Comparison of ENCODE assay signal across 1 cellular context in the genomic region with DNA sequence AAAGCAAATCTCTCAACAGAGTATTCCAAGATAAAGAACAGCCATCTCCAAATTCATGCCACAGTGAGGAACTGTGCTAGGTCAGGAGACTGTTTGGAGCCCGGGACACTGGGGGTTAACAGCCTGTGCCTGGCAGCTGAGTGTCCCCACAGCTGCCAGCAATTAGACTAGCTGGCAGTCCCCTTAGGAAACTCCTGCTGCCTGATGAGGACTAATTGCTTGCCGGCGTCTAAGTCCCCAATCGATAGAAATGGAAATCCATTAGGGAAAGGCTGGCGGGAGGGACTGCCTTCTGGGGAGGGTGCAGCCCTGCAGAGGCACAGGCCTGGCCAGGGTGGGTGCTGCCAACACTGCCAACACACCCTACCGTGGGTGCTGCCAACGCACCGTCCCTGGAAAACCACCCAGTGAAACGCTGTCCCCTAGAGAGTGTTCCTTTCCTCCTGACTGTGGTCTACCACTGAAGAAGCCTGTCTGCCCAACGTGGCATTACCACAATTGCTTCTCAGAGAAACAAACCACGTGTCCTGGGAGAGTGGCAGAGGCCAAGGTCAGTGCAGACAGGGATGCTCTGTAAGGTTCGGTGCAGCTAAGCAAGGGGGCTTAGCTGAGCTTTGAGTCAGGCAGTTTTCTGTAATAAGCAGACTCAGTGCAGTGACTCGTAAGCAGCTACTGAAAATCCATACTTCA.
TF ChIP-seq lines count a peak whose summit lies in the region.

No MANE protein-coding gene starts in this region.

TF ChIP-seq in HepG2, 621 proteins besides CTCF, POLR2A, EP300 and RAD21 (continued from another document and continues in another):
- TF ChIP-seq, protein P1, sequence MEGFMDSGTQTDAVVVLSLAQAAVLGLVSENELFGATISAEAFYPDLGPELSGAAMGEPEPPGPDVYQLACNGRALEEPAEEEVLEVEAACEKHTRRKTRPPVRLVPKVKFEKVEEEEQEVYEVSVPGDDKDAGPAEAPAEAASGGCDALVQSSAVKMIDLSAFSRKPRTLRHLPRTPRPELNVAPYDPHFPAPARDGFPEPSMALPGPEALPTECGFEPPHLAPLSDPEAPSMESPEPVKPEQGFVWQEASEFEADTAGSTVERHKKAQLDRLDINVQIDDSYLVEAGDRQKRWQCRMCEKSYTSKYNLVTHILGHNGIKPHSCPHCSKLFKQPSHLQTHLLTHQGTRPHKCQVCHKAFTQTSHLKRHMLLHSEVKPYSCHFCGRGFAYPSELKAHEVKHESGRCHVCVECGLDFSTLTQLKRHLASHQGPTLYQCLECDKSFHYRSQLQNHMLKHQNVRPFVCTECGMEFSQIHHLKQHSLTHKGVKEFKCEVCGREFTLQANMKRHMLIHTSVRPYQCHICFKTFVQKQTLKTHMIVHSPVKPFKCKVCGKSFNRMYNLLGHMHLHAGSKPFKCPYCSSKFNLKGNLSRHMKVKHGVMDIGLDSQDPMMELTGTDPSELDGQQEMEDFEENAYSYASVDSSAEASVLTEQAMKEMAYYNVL (CRISPR knock-in tag; IDR thresholded peaks at IDR 0.05; ENCODE audit: borderline replicate concordance) = no peak
- TF ChIP-seq, protein P2, sequence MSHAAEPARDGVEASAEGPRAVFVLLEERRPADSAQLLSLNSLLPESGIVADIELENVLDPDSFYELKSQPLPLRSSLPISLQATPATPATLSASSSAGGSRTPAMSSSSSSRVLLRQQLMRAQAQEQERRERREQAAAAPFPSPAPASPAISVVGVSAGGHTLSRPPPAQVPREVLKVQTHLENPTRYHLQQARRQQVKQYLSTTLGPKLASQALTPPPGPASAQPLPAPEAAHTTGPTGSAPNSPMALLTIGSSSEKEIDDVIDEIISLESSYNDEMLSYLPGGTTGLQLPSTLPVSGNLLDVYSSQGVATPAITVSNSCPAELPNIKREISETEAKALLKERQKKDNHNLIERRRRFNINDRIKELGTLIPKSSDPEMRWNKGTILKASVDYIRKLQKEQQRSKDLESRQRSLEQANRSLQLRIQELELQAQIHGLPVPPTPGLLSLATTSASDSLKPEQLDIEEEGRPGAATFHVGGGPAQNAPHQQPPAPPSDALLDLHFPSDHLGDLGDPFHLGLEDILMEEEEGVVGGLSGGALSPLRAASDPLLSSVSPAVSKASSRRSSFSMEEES (CRISPR knock-in tag; IDR thresholded peaks at IDR 0.05) = 0 out of 2 replicates have a peak, but pooled peaks have one; percentile 42
- TF ChIP-seq, protein P3, sequence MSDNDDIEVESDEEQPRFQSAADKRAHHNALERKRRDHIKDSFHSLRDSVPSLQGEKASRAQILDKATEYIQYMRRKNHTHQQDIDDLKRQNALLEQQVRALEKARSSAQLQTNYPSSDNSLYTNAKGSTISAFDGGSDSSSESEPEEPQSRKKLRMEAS (IDR thresholded peaks at IDR 0.05) = peak; percentile 67
- TF ChIP-seq NR2C2 (CRISPR knock-in tag; IDR thresholded peaks at IDR 0.05; ENCODE audit: borderline replicate concordance) (0 out of 2 replicates have a peak, but pooled peaks have one; percentile 27), SALL1 (CRISPR knock-in tag; IDR thresholded peaks at IDR 0.05) (peak; percentile 44), NR2F6 (IDR thresholded peaks at IDR 0.05) (peak; percentile 65; the same call in 1 of the 2 replicates), NR2F6 (CRISPR knock-in tag; IDR thresholded peaks at IDR 0.05) (peak; percentile 90), HMG20A (CRISPR knock-in tag; IDR thresholded peaks at IDR 0.05; ENCODE audit: borderline replicate concordance) (peak; percentile 62; the same call in 1 of the 2 replicates), HHEX (CRISPR knock-in tag; IDR thresholded peaks at IDR 0.05) (no peak), NR2F1 (CRISPR knock-in tag; IDR thresholded peaks at IDR 0.05) (peak; percentile 71 to 81), SCMH1 (CRISPR knock-in tag; IDR thresholded peaks at IDR 0.05; ENCODE audit: borderline replicate concordance) (no peak), SRSF9 (IDR thresholded peaks at IDR 0.05; ENCODE audit: borderline replicate concordance, insufficient read depth, low read depth, low read length, poor library complexity, severe bottlenecking) (no peak), NFE2L1 (CRISPR knock-in tag; IDR thresholded peaks at IDR 0.05; ENCODE audit: borderline replicate concordance) (no peak), RFX5 (IDR thresholded peaks at IDR 0.05; ENCODE audit: low read depth, low read length) (no peak), ZNF292 (CRISPR knock-in tag; IDR thresholded peaks at IDR 0.05; ENCODE audit: borderline replicate concordance, low read depth) (peak; percentile 14; the same call in 1 of the 2 replicates), DR1 (CRISPR knock-in tag; IDR thresholded peaks at IDR 0.05) (no peak), TCF7L2 (IDR thresholded peaks at IDR 0.05; ENCODE audit: low read depth, low read length) (no peak), TBX2 (CRISPR knock-in tag; IDR thresholded peaks at IDR 0.05; ENCODE audit: borderline replicate concordance) (no peak), KDM2A (CRISPR knock-in tag; IDR thresholded peaks at IDR 0.05; ENCODE audit: borderline replicate concordance, low read depth) (0 out of 2 replicates have a peak, but pooled peaks have one; percentile 21), ZNF724P (CRISPR knock-in tag; IDR thresholded peaks at IDR 0.05; ENCODE audit: borderline replicate concordance) (no peak)
- TF ChIP-seq, protein P4, sequence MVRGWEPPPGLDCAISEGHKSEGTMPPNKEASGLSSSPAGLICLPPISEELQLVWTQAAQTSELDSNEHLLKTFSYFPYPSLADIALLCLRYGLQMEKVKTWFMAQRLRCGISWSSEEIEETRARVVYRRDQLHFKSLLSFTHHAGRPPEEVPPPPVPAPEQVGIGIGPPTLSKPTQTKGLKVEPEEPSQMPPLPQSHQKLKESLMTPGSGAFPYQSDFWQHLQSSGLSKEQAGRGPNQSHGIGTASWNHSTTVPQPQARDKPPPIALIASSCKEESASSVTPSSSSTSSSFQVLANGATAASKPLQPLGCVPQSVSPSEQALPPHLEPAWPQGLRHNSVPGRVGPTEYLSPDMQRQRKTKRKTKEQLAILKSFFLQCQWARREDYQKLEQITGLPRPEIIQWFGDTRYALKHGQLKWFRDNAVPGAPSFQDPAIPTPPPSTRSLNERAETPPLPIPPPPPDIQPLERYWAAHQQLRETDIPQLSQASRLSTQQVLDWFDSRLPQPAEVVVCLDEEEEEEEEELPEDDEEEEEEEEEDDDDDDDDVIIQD (CRISPR knock-in tag; IDR thresholded peaks at IDR 0.05; ENCODE audit: low read depth) = 0 out of 2 replicates have a peak, but pooled peaks have one; percentile 25
- TF ChIP-seq, protein P5, sequence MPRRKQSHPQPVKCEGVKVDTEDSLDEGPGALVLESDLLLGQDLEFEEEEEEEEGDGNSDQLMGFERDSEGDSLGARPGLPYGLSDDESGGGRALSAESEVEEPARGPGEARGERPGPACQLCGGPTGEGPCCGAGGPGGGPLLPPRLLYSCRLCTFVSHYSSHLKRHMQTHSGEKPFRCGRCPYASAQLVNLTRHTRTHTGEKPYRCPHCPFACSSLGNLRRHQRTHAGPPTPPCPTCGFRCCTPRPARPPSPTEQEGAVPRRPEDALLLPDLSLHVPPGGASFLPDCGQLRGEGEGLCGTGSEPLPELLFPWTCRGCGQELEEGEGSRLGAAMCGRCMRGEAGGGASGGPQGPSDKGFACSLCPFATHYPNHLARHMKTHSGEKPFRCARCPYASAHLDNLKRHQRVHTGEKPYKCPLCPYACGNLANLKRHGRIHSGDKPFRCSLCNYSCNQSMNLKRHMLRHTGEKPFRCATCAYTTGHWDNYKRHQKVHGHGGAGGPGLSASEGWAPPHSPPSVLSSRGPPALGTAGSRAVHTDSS (CRISPR knock-in tag; conservative IDR thresholded peaks at IDR 0.05) = no peak
- TF ChIP-seq, protein P6, sequence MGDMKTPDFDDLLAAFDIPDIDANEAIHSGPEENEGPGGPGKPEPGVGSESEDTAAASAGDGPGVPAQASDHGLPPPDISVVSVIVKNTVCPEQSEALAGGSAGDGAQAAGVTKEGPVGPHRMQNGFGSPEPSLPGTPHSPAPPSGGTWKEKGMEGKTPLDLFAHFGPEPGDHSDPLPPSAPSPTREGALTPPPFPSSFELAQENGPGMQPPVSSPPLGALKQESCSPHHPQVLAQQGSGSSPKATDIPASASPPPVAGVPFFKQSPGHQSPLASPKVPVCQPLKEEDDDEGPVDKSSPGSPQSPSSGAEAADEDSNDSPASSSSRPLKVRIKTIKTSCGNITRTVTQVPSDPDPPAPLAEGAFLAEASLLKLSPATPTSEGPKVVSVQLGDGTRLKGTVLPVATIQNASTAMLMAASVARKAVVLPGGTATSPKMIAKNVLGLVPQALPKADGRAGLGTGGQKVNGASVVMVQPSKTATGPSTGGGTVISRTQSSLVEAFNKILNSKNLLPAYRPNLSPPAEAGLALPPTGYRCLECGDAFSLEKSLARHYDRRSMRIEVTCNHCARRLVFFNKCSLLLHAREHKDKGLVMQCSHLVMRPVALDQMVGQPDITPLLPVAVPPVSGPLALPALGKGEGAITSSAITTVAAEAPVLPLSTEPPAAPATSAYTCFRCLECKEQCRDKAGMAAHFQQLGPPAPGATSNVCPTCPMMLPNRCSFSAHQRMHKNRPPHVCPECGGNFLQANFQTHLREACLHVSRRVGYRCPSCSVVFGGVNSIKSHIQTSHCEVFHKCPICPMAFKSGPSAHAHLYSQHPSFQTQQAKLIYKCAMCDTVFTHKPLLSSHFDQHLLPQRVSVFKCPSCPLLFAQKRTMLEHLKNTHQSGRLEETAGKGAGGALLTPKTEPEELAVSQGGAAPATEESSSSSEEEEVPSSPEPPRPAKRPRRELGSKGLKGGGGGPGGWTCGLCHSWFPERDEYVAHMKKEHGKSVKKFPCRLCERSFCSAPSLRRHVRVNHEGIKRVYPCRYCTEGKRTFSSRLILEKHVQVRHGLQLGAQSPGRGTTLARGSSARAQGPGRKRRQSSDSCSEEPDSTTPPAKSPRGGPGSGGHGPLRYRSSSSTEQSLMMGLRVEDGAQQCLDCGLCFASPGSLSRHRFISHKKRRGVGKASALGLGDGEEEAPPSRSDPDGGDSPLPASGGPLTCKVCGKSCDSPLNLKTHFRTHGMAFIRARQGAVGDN (CRISPR knock-in tag; IDR thresholded peaks at IDR 0.05) = peak; percentile 39; the same call in 1 of the 2 replicates
- TF ChIP-seq, protein P7, sequence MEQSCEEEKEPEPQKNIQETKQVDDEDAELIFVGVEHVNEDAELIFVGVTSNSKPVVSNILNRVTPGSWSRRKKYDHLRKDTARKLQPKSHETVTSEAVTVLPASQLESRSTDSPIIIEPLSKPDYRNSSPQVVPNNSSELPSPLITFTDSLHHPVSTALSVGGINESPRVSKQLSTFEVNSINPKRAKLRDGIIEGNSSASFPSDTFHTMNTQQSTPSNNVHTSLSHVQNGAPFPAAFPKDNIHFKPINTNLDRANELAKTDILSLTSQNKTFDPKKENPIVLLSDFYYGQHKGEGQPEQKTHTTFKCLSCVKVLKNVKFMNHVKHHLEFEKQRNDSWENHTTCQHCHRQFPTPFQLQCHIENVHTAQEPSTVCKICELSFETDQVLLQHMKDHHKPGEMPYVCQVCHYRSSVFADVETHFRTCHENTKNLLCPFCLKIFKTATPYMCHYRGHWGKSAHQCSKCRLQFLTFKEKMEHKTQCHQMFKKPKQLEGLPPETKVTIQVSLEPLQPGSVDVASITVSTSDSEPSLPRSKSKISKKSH (CRISPR knock-in tag; IDR thresholded peaks at IDR 0.05; ENCODE audit: borderline replicate concordance) = no peak
- TF ChIP-seq, protein P8, sequence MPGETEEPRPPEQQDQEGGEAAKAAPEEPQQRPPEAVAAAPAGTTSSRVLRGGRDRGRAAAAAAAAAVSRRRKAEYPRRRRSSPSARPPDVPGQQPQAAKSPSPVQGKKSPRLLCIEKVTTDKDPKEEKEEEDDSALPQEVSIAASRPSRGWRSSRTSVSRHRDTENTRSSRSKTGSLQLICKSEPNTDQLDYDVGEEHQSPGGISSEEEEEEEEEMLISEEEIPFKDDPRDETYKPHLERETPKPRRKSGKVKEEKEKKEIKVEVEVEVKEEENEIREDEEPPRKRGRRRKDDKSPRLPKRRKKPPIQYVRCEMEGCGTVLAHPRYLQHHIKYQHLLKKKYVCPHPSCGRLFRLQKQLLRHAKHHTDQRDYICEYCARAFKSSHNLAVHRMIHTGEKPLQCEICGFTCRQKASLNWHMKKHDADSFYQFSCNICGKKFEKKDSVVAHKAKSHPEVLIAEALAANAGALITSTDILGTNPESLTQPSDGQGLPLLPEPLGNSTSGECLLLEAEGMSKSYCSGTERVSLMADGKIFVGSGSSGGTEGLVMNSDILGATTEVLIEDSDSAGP (CRISPR knock-in tag; IDR thresholded peaks at IDR 0.05; ENCODE audit: borderline replicate concordance) = peak; percentile 46; the same call in 1 of the 2 replicates
- TF ChIP-seq, protein P9, sequence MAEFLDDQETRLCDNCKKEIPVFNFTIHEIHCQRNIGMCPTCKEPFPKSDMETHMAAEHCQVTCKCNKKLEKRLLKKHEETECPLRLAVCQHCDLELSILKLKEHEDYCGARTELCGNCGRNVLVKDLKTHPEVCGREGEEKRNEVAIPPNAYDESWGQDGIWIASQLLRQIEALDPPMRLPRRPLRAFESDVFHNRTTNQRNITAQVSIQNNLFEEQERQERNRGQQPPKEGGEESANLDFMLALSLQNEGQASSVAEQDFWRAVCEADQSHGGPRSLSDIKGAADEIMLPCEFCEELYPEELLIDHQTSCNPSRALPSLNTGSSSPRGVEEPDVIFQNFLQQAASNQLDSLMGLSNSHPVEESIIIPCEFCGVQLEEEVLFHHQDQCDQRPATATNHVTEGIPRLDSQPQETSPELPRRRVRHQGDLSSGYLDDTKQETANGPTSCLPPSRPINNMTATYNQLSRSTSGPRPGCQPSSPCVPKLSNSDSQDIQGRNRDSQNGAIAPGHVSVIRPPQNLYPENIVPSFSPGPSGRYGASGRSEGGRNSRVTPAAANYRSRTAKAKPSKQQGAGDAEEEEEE (CRISPR knock-in tag; IDR thresholded peaks at IDR 0.05; ENCODE audit: borderline replicate concordance) = no peak
- TF ChIP-seq, protein P10, sequence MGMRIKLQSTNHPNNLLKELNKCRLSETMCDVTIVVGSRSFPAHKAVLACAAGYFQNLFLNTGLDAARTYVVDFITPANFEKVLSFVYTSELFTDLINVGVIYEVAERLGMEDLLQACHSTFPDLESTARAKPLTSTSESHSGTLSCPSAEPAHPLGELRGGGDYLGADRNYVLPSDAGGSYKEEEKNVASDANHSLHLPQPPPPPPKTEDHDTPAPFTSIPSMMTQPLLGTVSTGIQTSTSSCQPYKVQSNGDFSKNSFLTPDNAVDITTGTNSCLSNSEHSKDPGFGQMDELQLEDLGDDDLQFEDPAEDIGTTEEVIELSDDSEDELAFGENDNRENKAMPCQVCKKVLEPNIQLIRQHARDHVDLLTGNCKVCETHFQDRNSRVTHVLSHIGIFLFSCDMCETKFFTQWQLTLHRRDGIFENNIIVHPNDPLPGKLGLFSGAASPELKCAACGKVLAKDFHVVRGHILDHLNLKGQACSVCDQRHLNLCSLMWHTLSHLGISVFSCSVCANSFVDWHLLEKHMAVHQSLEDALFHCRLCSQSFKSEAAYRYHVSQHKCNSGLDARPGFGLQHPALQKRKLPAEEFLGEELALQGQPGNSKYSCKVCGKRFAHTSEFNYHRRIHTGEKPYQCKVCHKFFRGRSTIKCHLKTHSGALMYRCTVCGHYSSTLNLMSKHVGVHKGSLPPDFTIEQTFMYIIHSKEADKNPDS (CRISPR knock-in tag; IDR thresholded peaks at IDR 0.05) = no peak
